Comparison of ENCODE assay signal across 22 cellular contexts in the genomic region with DNA sequence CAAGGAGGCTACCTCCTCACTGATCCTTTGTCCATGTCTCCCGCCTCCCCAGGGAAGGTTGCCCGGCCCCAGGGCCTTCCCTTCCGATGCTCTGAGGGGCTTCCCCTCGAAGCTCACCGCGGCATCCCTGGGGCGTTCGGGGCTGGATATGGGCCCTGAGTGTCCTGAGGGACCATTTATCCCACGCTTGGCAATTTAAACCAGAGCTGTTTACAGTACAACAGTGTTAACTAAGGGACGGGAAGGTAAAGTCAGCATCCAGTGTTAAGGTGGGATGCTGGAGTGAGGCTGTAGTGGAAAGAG.
"Had no signal": no experiment of that assay in that cellular context is flagged by ENCODE, and none has a peak within 500 bp of the region (broad histone marks: within the 10 kb centered on the region; RNA-seq: fewer than 3 reads in every experiment).

No MANE protein-coding gene starts in this region.

- DNase-seq: colonic mucosa; cortex of kidney; effector CD8-positive, alpha-beta T cell; effector memory CD8-positive, alpha-beta T cell; endodermal cell; erythroblast; esophagus squamous epithelium; foreskin fibroblast; foreskin melanocyte; gastrocnemius medialis; glutamatergic neuron; head of caudate nucleus; heart right ventricle; hippocampal formation; left colon; left ventricle myocardium inferior; mesenchymal stem cell; mucosa of descending colon; naive thymus-derived CD4-positive, alpha-beta T cell had no signal

- H3K36me3 ChIP-seq: colonic mucosa, esophagus squamous epithelium, gastrocnemius medialis, heart right ventricle, left ventricle myocardium inferior, lower lobe of right lung had no signal

- H3K9me3 ChIP-seq: colonic mucosa, esophagus squamous epithelium, gastrocnemius medialis, heart right ventricle, left ventricle myocardium inferior, lower lobe of right lung had no signal

- H3K27ac ChIP-seq: colonic mucosa, epithelial cell of prostate, esophagus squamous epithelium, gastrocnemius medialis, heart right ventricle, left ventricle myocardium inferior, lower lobe of right lung had no signal

- ATAC-seq: effector memory CD8-positive, alpha-beta T cell; esophagus mucosa; gastrocnemius medialis; left colon; lower lobe of right lung; mucosa of descending colon; naive thymus-derived CD4-positive, alpha-beta T cell had no signal

- H3K27me3 ChIP-seq: colonic mucosa had no signal

- H3K4me1 ChIP-seq: colonic mucosa, esophagus squamous epithelium, gastrocnemius medialis, heart right ventricle, left ventricle myocardium inferior, lower lobe of right lung had no signal

- H3K4me3 ChIP-seq: colonic mucosa, esophagus squamous epithelium, gastrocnemius medialis, heart right ventricle, left ventricle myocardium inferior, lower lobe of right lung, mucosa of descending colon had no signal
